ENCODE assay signal across 8 cellular contexts in the genomic region with DNA sequence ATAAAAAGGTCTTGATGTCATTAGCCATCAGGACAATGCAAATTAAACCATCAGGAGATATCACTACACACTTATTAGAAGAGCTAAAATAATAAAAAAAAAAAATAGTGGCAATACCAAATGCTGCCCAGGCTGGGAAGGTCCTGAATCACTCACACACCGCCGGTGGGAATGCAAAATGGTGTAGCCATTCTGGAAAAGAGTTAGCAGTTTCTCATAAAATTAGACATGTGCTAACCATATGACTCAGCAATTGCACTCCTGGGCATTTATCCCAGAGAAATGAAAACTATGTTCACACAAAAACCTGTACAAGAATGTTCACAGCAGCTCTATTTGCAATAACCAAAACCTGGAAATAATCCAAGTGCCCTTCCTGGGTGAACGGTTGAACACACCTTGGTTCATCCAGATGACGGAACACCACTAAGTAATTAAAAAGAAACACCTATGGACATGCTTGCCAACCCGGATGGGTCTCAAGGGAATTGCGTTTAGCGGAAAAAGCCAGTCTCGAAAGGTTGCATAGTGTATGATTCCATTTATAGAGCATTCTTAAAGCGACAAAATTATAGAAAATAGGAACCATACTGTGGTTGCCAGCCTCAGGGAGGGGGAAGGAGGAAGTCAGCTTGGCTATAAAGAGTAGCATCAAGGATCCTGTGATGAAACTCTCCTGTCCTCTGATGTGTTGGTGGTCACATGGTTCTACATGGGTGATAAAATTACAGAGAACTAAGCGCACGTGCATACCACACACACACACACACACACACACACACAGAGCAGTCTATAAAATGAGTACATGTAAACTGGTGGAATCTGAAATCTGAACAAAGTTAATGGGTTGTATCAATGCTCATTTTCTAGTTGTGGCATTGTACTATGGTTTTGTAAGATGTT. TPM values are rescaled to one million over a fixed set of nuclear protein-coding genes. Genes with fewer than 3 reads are reported as not detected.
DNase-seq lines count a peak whose midpoint lies in the region; ATAC-seq and TF ChIP-seq lines count a peak whose summit lies in the region.

No MANE protein-coding gene starts in this region.

- H3K4me1 Mint-ChIP-seq in activated CD4-positive, alpha-beta memory T cell treated with anti-CD3 and anti-CD28 coated beads for 36 hours (ENCODE audit: low read depth), result peaks cover 72% of the 10 kb centered on the region

- peak; percentile 66 to 69 for ATAC-seq in gastrocnemius medialis

- DNase-seq in NCI-H1105 treated with DMSO at 0.1 percent for 48 hours (lab: John Stamatoyannopoulos, UW) (peak; percentile 6), NCI-H1105 (lab: John Stamatoyannopoulos, UW) (no peak), H4 (ENCODE audit: low spot score) (peak; percentile 82), NCI-H1694 treated with DMSO at 0.1 percent for 48 hours (lab: John Stamatoyannopoulos, UW) (peak; percentile 51), fibroblast of the conjunctiva (ENCODE audit: low read depth) (peak; percentile 74), gastrocnemius medialis (peak; percentile 65 to 74), NCI-H1436 (lab: John Stamatoyannopoulos, UW) (no peak)
- peak; percentile 59 for DNase-seq in activated CD4-positive, alpha-beta memory T cell treated with anti-CD3 and anti-CD28 coated beads for 36 hours

- CTCF ChIA-PET in activated CD4-positive, alpha-beta memory T cell treated with anti-CD3 and anti-CD28 coated beads for 36 hours (lab: Charles Lee), result interaction anchor here (0.7 kb wide), 1 partner anchor 23 kb away, joined by 3 read pairs; no protein-coding TSS in a partner anchor

- H3K4me1 ChIP-seq in gastrocnemius medialis, result peaks cover 59 to 74% of the 10 kb centered on the region in 2 donors

- H3K27ac ChIP-seq in gastrocnemius medialis, result peak overlapping the region; percentile 92 to 98 (median 95)

- TF ChIP-seq CTCF in gastrocnemius medialis (IDR thresholded peaks at IDR 0.05 in 4 of 5, conservative IDR thresholded peaks at IDR 0.05 in 1 of 5), result no peak

- H3K27me3 ChIP-seq in gastrocnemius medialis, result no peaks in the 10 kb centered on the region

- intact Hi-C loops in activated CD4-positive, alpha-beta memory T cell treated with anti-CD3 and anti-CD28 coated beads for 36 hours (cut with micrococcal nuclease), result no loop called here
- intact Hi-C loops in gastrocnemius medialis (cut with DNase I; ENCODE audit: low total_unique reads), result loop anchor here (1.0 to 10.0 kb wide), 3 partner anchors 13 to 673 kb away; no protein-coding TSS in a partner anchor

- peak overlapping the region in 3 of 4 donors; percentile 10 to 48 (median 36) for H3K4me3 ChIP-seq in gastrocnemius medialis

- H3K9me3 ChIP-seq in gastrocnemius medialis, result no peaks in the 10 kb centered on the region

- H3K9me3 Mint-ChIP-seq in activated CD4-positive, alpha-beta memory T cell treated with anti-CD3 and anti-CD28 coated beads for 36 hours, result no peaks in the 10 kb centered on the region

- peak overlapping the region; percentile 67 for H3K27ac Mint-ChIP-seq in activated CD4-positive, alpha-beta memory T cell treated with anti-CD3 and anti-CD28 coated beads for 36 hours

- H3K4me3 Mint-ChIP-seq in activated CD4-positive, alpha-beta memory T cell treated with anti-CD3 and anti-CD28 coated beads for 36 hours, result peak overlapping the region; percentile 33

- in situ Hi-C loops in gastrocnemius medialis (cut with MboI; ENCODE audit: low sequenced_read_pairs in 4 of 4), result loop anchor here in 1 of 4 donors (5.0 kb wide), 1 partner anchor 41 kb away; no protein-coding TSS in a partner anchor

- TF ChIP-seq POLR2A in gastrocnemius medialis (IDR thresholded peaks at IDR 0.05), result peak; percentile 42 to 46

- POLR2A ChIA-PET in activated CD4-positive, alpha-beta memory T cell treated with anti-CD3 and anti-CD28 coated beads for 36 hours (lab: Charles Lee), result interaction anchor here (0.6 to 1.1 kb wide), 2 partner anchors 59 to 75 kb away, joined by 4 read pairs; no protein-coding TSS in a partner anchor

- no peaks in the 10 kb centered on the region for H3K27me3 Mint-ChIP-seq in activated CD4-positive, alpha-beta memory T cell treated with anti-CD3 and anti-CD28 coated beads for 36 hours

- H3K36me3 ChIP-seq in gastrocnemius medialis, result no peaks in the 10 kb centered on the region

- H3K36me3 Mint-ChIP-seq in activated CD4-positive, alpha-beta memory T cell treated with anti-CD3 and anti-CD28 coated beads for 36 hours, result peaks cover 30% of the 10 kb centered on the region

RNA-seq across cellular contexts. Expression of gene MBP, which starts 4.6 kb away (rescaled TPM):
- total RNA-seq in H4 (2014; rRNA removed; shearing (Covaris generic)), result 0.35 TPM in 1 of 2 replicates, not detected in the other
- 10 to 100 TPM; 38.9 to 40.4 TPM for total RNA-seq in activated CD4-positive, alpha-beta memory T cell treated with anti-CD3 and anti-CD28 coated beads for 36 hours
- total RNA-seq in gastrocnemius medialis, result 10 to 100 TPM; 28.6 to 55.0 (median 50.4) TPM

Comparison
In these comparisons a context has a peak if more than half of its experiments do, and no peak if none do; other contexts are left out.
1. DNase-seq: peak in NCI-H1105 treated with DMSO at 0.1 percent for 48 hours (single experiment), H4 (single experiment), NCI-H1694 treated with DMSO at 0.1 percent for 48 hours (single experiment), activated CD4-positive, alpha-beta memory T cell treated with anti-CD3 and anti-CD28 coated beads for 36 hours (single experiment), fibroblast of the conjunctiva (single experiment) and gastrocnemius medialis (2 of 2); none in NCI-H1105 (single experiment) and NCI-H1436 (single experiment).
2. RNA of gene MBP, which starts 4.6 kb away (total RNA-seq): 28.6 to 55.0 TPM in gastrocnemius medialis and 38.9 to 40.4 TPM in activated CD4-positive, alpha-beta memory T cell treated with anti-CD3 and anti-CD28 coated beads for 36 hours; 0.35 TPM in H4; every median in the first group is over 10 times any median in the second.